Comparison of ENCODE assay signal across 1 cellular context in the genomic region with DNA sequence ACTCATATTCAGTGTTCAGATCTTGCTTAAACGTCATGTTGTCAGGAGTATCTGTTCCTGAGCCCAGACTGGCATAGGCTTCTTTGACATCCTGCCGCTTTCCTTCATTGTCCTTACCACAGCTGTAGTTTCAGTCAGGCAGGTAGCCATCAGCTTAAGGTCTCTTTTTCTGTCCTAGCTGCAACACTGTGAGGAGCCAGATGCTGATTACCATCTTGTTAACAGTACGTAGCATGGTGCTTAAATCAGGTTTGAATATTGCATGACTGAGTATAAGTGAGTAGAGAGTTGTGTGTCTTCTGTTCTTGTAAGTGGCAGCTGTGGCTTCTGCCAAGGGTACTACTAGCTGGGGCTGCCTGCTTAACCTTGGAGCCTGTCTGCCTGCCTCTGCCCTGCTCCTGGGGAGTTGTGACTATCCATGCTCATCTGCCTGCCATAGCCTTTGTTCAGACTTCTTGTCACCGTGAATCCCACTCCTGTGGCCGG.
TF ChIP-seq lines count a peak whose summit lies in the region.

No MANE protein-coding gene starts in this region.

TF ChIP-seq in K562, 482 proteins besides CTCF, POLR2A, EP300 and RAD21 (continued from another document):
- TF ChIP-seq, protein P1, sequence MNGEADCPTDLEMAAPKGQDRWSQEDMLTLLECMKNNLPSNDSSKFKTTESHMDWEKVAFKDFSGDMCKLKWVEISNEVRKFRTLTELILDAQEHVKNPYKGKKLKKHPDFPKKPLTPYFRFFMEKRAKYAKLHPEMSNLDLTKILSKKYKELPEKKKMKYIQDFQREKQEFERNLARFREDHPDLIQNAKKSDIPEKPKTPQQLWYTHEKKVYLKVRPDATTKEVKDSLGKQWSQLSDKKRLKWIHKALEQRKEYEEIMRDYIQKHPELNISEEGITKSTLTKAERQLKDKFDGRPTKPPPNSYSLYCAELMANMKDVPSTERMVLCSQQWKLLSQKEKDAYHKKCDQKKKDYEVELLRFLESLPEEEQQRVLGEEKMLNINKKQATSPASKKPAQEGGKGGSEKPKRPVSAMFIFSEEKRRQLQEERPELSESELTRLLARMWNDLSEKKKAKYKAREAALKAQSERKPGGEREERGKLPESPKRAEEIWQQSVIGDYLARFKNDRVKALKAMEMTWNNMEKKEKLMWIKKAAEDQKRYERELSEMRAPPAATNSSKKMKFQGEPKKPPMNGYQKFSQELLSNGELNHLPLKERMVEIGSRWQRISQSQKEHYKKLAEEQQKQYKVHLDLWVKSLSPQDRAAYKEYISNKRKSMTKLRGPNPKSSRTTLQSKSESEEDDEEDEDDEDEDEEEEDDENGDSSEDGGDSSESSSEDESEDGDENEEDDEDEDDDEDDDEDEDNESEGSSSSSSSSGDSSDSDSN (IDR thresholded peaks at IDR 0.05; ENCODE audit: borderline replicate concordance in 1 of 2, low read depth in 2 of 2, low read length in 2 of 2) = 0 out of 4 replicates have a peak, but pooled peaks of 1 of the 2 experiments have one; percentile 52
- TF ChIP-seq NFYB (IDR thresholded peaks at IDR 0.05; ENCODE audit: extremely low read depth, insufficient read length) (no peak), ARID1B (IDR thresholded peaks at IDR 0.05) (0 out of 2 replicates have a peak, but pooled peaks have one; percentile 5)
- TF ChIP-seq, protein P2, sequence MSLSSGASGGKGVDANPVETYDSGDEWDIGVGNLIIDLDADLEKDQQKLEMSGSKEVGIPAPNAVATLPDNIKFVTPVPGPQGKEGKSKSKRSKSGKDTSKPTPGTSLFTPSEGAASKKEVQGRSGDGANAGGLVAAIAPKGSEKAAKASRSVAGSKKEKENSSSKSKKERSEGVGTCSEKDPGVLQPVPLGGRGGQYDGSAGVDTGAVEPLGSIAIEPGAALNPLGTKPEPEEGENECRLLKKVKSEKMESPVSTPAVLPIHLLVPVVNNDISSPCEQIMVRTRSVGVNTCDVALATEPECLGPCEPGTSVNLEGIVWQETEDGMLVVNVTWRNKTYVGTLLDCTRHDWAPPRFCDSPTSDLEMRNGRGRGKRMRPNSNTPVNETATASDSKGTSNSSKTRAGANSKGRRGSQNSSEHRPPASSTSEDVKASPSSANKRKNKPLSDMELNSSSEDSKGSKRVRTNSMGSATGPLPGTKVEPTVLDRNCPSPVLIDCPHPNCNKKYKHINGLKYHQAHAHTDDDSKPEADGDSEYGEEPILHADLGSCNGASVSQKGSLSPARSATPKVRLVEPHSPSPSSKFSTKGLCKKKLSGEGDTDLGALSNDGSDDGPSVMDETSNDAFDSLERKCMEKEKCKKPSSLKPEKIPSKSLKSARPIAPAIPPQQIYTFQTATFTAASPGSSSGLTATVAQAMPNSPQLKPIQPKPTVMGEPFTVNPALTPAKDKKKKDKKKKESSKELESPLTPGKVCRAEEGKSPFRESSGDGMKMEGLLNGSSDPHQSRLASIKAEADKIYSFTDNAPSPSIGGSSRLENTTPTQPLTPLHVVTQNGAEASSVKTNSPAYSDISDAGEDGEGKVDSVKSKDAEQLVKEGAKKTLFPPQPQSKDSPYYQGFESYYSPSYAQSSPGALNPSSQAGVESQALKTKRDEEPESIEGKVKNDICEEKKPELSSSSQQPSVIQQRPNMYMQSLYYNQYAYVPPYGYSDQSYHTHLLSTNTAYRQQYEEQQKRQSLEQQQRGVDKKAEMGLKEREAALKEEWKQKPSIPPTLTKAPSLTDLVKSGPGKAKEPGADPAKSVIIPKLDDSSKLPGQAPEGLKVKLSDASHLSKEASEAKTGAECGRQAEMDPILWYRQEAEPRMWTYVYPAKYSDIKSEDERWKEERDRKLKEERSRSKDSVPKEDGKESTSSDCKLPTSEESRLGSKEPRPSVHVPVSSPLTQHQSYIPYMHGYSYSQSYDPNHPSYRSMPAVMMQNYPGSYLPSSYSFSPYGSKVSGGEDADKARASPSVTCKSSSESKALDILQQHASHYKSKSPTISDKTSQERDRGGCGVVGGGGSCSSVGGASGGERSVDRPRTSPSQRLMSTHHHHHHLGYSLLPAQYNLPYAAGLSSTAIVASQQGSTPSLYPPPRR (CRISPR knock-in tag; IDR thresholded peaks at IDR 0.05; ENCODE audit: borderline replicate concordance) = no peak
